In genomic region chr2:234823877-234824376, GRCh38 we compare ENCODE assay signal across 11 cellular contexts.
DNase-seq lines count a peak whose midpoint lies in the region; ATAC-seq and TF ChIP-seq lines count a peak whose summit lies in the region.
"Had no signal": no experiment of that assay in that cellular context is flagged by ENCODE, and none has a peak within 500 bp of the region (broad histone marks: within the 10 kb centered on the region; RNA-seq: fewer than 3 reads in every experiment).

No MANE protein-coding gene starts in this region.

- ATAC-seq in lung (ENCODE audit: insufficient read depth, low FRiP score) = peak; percentile 44
- no peak for ATAC-seq in HG03135 (IDR thresholded peaks at IDR 0.05; ENCODE audit: unreplicated experiment)
- ATAC-seq in HG03108 (IDR thresholded peaks at IDR 0.05; ENCODE audit: unreplicated experiment) = no peak

- POLR2A ChIA-PET in A673 (lab: Charles Lee; ENCODE audit: low non-redundant PET) = no interaction called here

- H3K4me1 ChIP-seq in A673 (ENCODE audit: insufficient read depth, low read length, poor library complexity, severe bottlenecking) (no peaks in the 10 kb centered on the region), endodermal cell (ENCODE audit: control insufficient read depth, insufficient read depth, low read length) (no peaks in the 10 kb centered on the region), lung (ENCODE audit: control insufficient read depth in 2 of 2, insufficient read depth in 2 of 2, low read length in 2 of 2) (peaks cover 0 to 4% of the 10 kb centered on the region in 2 donors)

- no peaks in the 10 kb centered on the region for H3K27me3 ChIP-seq in A673 (replicated peaks; ENCODE audit: insufficient read depth, low read depth, low read length, poor library complexity)
- no peaks in the 10 kb centered on the region for H3K27me3 ChIP-seq in endodermal cell (ENCODE audit: control insufficient read depth, insufficient read depth, low read length, poor library complexity, severe bottlenecking)
- no peaks in the 10 kb centered on the region for H3K27me3 ChIP-seq in lung (ENCODE audit: control insufficient read depth, insufficient read depth)

- H3K36me3 ChIP-seq in A673 (ENCODE audit: insufficient read depth, low read length, poor library complexity, severe bottlenecking) (no peaks in the 10 kb centered on the region), endodermal cell (ENCODE audit: control insufficient read depth, insufficient read depth, low read length) (no peaks in the 10 kb centered on the region), lung (ENCODE audit: control insufficient read depth in 2 of 2, insufficient read depth in 2 of 2, low read length in 2 of 2) (no peaks in the 10 kb centered on the region)

- H3K36me3 Mint-ChIP-seq in endodermal cell (ENCODE audit: low read depth) = no peaks in the 10 kb centered on the region
- H3K36me3 Mint-ChIP-seq in activated naive CD4-positive, alpha-beta T cell treated with anti-CD3 and anti-CD28 coated beads, Interleukin-2, amount 10 ng/mL, durations not matched to agents 7 days and 5 days = no peaks in the 10 kb centered on the region

- no peaks in the 10 kb centered on the region for H3K4me1 Mint-ChIP-seq in endodermal cell
- no peaks in the 10 kb centered on the region for H3K4me1 Mint-ChIP-seq in activated naive CD4-positive, alpha-beta T cell treated with anti-CD3 and anti-CD28 coated beads, Interleukin-2, amount 10 ng/mL, durations not matched to agents 7 days and 5 days

- intact Hi-C loops in A673 (cut with micrococcal nuclease; ENCODE audit: unreplicated experiment) = no loop called here
- intact Hi-C loops in posterior vena cava (cut with DNase I) = no loop called here

- no peaks in the 10 kb centered on the region for H3K27me3 Mint-ChIP-seq in endodermal cell (ENCODE audit: insufficient read depth)
- peaks cover 3% of the 10 kb centered on the region for H3K27me3 Mint-ChIP-seq in activated naive CD4-positive, alpha-beta T cell treated with anti-CD3 and anti-CD28 coated beads, Interleukin-2, amount 10 ng/mL, durations not matched to agents 7 days and 5 days

- CTCF ChIA-PET in A673 (lab: Charles Lee) = no interaction called here
- CTCF ChIA-PET in activated naive CD4-positive, alpha-beta T cell treated with anti-CD3 and anti-CD28 coated beads, Interleukin-2, amount 10 ng/mL, durations not matched to agents 7 days and 5 days (lab: Charles Lee) = no interaction called here

- H3K27ac ChIP-seq in A673 (ENCODE audit: low read depth, low read length, poor library complexity, severe bottlenecking) (no peak overlapping the region), endodermal cell (ENCODE audit: low read depth, low read length) (peak overlapping the region; percentile 10), lung (ENCODE audit: low read depth in 1 of 2, low read length in 1 of 2) (no peak overlapping the region)

- no TSS peak for BruUV-seq in A673 (replicated peaks; lab: Mats Ljungman, UMichigan)

- H3K4me3 ChIP-seq in A673 (ENCODE audit: low read depth, low read length, poor library complexity, severe bottlenecking) (no peak overlapping the region), endodermal cell (ENCODE audit: low read length) (no peak overlapping the region), lung (no peak overlapping the region)

- WGBS in endodermal cell (ENCODE audit: insufficient coverage in 1 of 2, insufficient read length in 1 of 2), 2 experiments = 88% methylated on average over 2 of the region's 2 CpGs; no CpG with 5 or more reads in 1 of the 2 experiments
- 64 to 83% methylated on average over 2 of the region's 2 CpGs for WGBS in lung, 2 donors

- no peak overlapping the region for H3K4me3 Mint-ChIP-seq in endodermal cell
- H3K4me3 Mint-ChIP-seq in activated naive CD4-positive, alpha-beta T cell treated with anti-CD3 and anti-CD28 coated beads, Interleukin-2, amount 10 ng/mL, durations not matched to agents 7 days and 5 days = no peak overlapping the region
- H3K4me3 Mint-ChIP-seq: nephron had no signal

- H3K27ac Mint-ChIP-seq in endodermal cell = no peak overlapping the region
- H3K27ac Mint-ChIP-seq in activated naive CD4-positive, alpha-beta T cell treated with anti-CD3 and anti-CD28 coated beads, Interleukin-2, amount 10 ng/mL, durations not matched to agents 7 days and 5 days = no peak overlapping the region
- H3K27ac Mint-ChIP-seq: nephron had no signal

- H3K9ac ChIP-seq in endodermal cell (ENCODE audit: extremely low read depth, low read length, poor library complexity, severe bottlenecking) = no peak overlapping the region

- peak; percentile 53 for DNase-seq in A673 (ENCODE audit: low spot score)
- peak; percentile 90 for DNase-seq in LHCN-M2 (ENCODE audit: low read depth)
- no peak for DNase-seq in endodermal cell
- peak; percentile 55 for DNase-seq in lung (ENCODE audit: low spot score)
- no peak for DNase-seq in activated naive CD4-positive, alpha-beta T cell treated with anti-CD3 and anti-CD28 coated beads, Interleukin-2, amount 10 ng/mL, durations not matched to agents 7 days and 5 days
- no peak for DNase-seq in posterior vena cava (ENCODE audit: low spot score)
- DNase-seq: activated CD4-positive, alpha-beta T cell treated with anti-CD3 and anti-CD28 coated beads for 48 hours; AML-193 had no signal

- no peaks in the 10 kb centered on the region for H3K9me3 Mint-ChIP-seq in endodermal cell
- H3K9me3 Mint-ChIP-seq in activated naive CD4-positive, alpha-beta T cell treated with anti-CD3 and anti-CD28 coated beads, Interleukin-2, amount 10 ng/mL, durations not matched to agents 7 days and 5 days = no peaks in the 10 kb centered on the region
- H3K9me3 Mint-ChIP-seq: nephron had no signal

- H3K9me3 ChIP-seq in A673 (ENCODE audit: low read depth, low read length, poor library complexity, severe bottlenecking) = no peaks in the 10 kb centered on the region
- H3K9me3 ChIP-seq in endodermal cell (ENCODE audit: control insufficient read depth, low read length) = no peaks in the 10 kb centered on the region
- peaks cover 0 to 3% of the 10 kb centered on the region in 2 donors for H3K9me3 ChIP-seq in lung (ENCODE audit: control insufficient read depth in 2 of 2, insufficient read depth in 1 of 2, low read length in 1 of 2)

- TF ChIP-seq CTCF in A673 (conservative IDR thresholded peaks at IDR 0.05; ENCODE audit: low read depth, low read length) = no peak
- TF ChIP-seq CTCF in endodermal cell (conservative IDR thresholded peaks at IDR 0.05) = no peak
- no peak for TF ChIP-seq CTCF in lung (IDR thresholded peaks at IDR 0.05; ENCODE audit: control extremely low read depth, extremely low read depth)

Comparison
In these comparisons a context has a peak if more than half of its experiments do, and no peak if none do; other contexts are left out.
1. DNase-seq: peak in A673 (single experiment), LHCN-M2 (single experiment) and lung (single experiment); none in endodermal cell (single experiment), activated naive CD4-positive, alpha-beta T cell treated with anti-CD3 and anti-CD28 coated beads, Interleukin-2, amount 10 ng/mL, durations not matched to agents 7 days and 5 days (single experiment) and posterior vena cava (single experiment).